In the genomic region with DNA sequence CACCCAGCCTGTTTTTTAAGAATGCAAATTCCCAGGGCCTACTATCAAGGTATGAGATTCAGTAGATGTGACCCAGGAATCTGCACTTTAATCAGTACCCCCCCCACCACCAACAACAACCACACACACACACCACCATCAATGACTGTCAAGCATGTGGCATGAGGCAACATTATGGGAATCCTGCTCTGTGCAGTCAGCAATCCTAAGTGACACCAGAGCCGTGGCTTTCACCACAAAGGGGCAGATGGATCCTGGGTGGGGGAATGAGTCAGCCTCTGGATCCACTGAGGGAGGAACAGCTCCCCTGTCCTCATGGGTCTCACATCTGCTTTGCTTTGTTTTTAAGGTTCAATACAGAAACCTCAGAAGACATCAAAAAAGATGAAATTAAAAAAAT, we compare ENCODE assay signal across 15 cellular contexts.
"Had no signal": no experiment of that assay in that cellular context is flagged by ENCODE, and none has a peak within 500 bp of the region (broad histone marks: within the 10 kb centered on the region; RNA-seq: fewer than 3 reads in every experiment).

No MANE protein-coding gene starts in this region.

- H3K27me3 ChIP-seq: neutrophil, right atrium auricular region, tibial nerve had no signal

- H3K4me1 ChIP-seq: right atrium auricular region had no signal

- DNase-seq: activated CD8-positive, alpha-beta memory T cell treated with anti-CD3 and anti-CD28 coated beads, Interleukin-2, amount 50 U/mL, for 4 hours; activated CD8-positive, alpha-beta T cell treated with anti-CD3 and anti-CD28 coated beads for 36 hours; activated naive CD4-positive, alpha-beta T cell treated with Interleukin-2 at 50 U/mL for 16 hours; central memory CD4-positive, alpha-beta T cell; effector CD8-positive, alpha-beta T cell; hypothalamus; lower lobe of right lung; naive B cell; posterior cingulate gyrus; T-helper 9 cell had no signal

- H3K4me3 ChIP-seq: coronary artery, lower lobe of right lung, right atrium auricular region, tibial nerve had no signal

- H3K27ac ChIP-seq: coronary artery, lower lobe of right lung, neutrophil, right atrium auricular region, tibial nerve, VCaP had no signal

- H3K36me3 ChIP-seq: lower lobe of right lung, neutrophil, right atrium auricular region had no signal

- H3K9me3 ChIP-seq: lower lobe of right lung, neutrophil, right atrium auricular region, tibial nerve had no signal
